In genomic region chr1:187032316-187032981, GRCh38 we compare ENCODE assay signal across 23 cellular contexts.
"Had no signal": no experiment of that assay in that cellular context is flagged by ENCODE, and none has a peak within 500 bp of the region (broad histone marks: within the 10 kb centered on the region; RNA-seq: fewer than 3 reads in every experiment).

No MANE protein-coding gene starts in this region.

- H3K27ac Mint-ChIP-seq: activated CD8-positive, alpha-beta memory T cell treated with anti-CD3 and anti-CD28 coated beads, Interleukin-2, amount 10 ng/mL, durations not matched to agents 7 days and 5 days; activated naive CD4-positive, alpha-beta T cell treated with anti-CD3 and anti-CD28 coated beads for 36 hours; activated naive CD8-positive, alpha-beta T cell treated with anti-CD3 and anti-CD28 coated beads, Interleukin-2, amount 50 U/mL, for 24 hours; activated T-helper 2 cell treated with anti-CD3 and anti-CD28 coated beads, Interferon-gamma antibody, Interleukin-2, Interleukin-4, amounts not matched to agents 10 μg/mL and 5 μg/mL and 100 μg/mL, durations not matched to agents 14 hours and 24 hours and 36 hours; memory B cell had no signal

- H3K4me1 Mint-ChIP-seq: activated CD8-positive, alpha-beta memory T cell treated with anti-CD3 and anti-CD28 coated beads, Interleukin-2, amount 10 ng/mL, durations not matched to agents 7 days and 5 days; activated naive CD8-positive, alpha-beta T cell treated with anti-CD3 and anti-CD28 coated beads, Interleukin-2, amount 50 U/mL, for 24 hours; memory B cell; naive thymus-derived CD8-positive, alpha-beta T cell had no signal

- H3K36me3 Mint-ChIP-seq: activated CD8-positive, alpha-beta memory T cell treated with anti-CD3 and anti-CD28 coated beads, Interleukin-2, amount 10 ng/mL, durations not matched to agents 7 days and 5 days; memory B cell had no signal

- ATAC-seq: activated CD8-positive, alpha-beta memory T cell treated with anti-CD3 and anti-CD28 coated beads, Interleukin-2, amount 10 ng/mL, durations not matched to agents 7 days and 5 days; activated naive CD8-positive, alpha-beta T cell treated with anti-CD3 and anti-CD28 coated beads, Interleukin-2, amount 50 U/mL, for 24 hours; naive thymus-derived CD8-positive, alpha-beta T cell; upper lobe of right lung had no signal

- H3K27me3 Mint-ChIP-seq: activated CD8-positive, alpha-beta memory T cell treated with anti-CD3 and anti-CD28 coated beads, Interleukin-2, amount 10 ng/mL, durations not matched to agents 7 days and 5 days; activated naive CD8-positive, alpha-beta T cell treated with anti-CD3 and anti-CD28 coated beads, Interleukin-2, amount 50 U/mL, for 24 hours; memory B cell had no signal

- DNase-seq: activated CD4-positive, alpha-beta T cell treated with anti-CD3 and anti-CD28 coated beads for 1 hour; activated CD4-positive, alpha-beta T cell treated with anti-CD3 and anti-CD28 coated beads, Interleukin-2, amount 50 U/mL, for 48 hours; activated CD8-positive, alpha-beta memory T cell treated with anti-CD3 and anti-CD28 coated beads, Interleukin-2, amount 10 ng/mL, durations not matched to agents 7 days and 5 days; activated naive CD4-positive, alpha-beta T cell treated with anti-CD3 and anti-CD28 coated beads for 36 hours; activated naive CD8-positive, alpha-beta T cell treated with anti-CD3 and anti-CD28 coated beads, Interleukin-2, amount 50 U/mL, for 24 hours; activated T-cell treated with anti-CD3 and anti-CD28 coated beads, Interleukin-2, amount 50 U/mL, for 1 hour; aorta; cerebellar nuclear complex; effector CD8-positive, alpha-beta T cell; esophagus squamous epithelium; glutamatergic neuron; hypothalamus; kidney; left ventricle myocardium inferior; naive thymus-derived CD8-positive, alpha-beta T cell; posterior cingulate gyrus; retina; stimulated activated CD4-positive, alpha-beta T cell treated with anti-CD3 and anti-CD28 coated beads, Interleukin-12 subunit alpha, Interleukin-12 subunit beta, amount 100 ng/mL, for 4 hours; stimulated activated CD4-positive, alpha-beta T cell treated with anti-CD3 and anti-CD28 coated beads, Interleukin-2, amount 100 ng/mL, for 24 hours; upper lobe of right lung had no signal

- H3K4me3 Mint-ChIP-seq: activated CD8-positive, alpha-beta memory T cell treated with anti-CD3 and anti-CD28 coated beads, Interleukin-2, amount 10 ng/mL, durations not matched to agents 7 days and 5 days; activated naive CD4-positive, alpha-beta T cell treated with anti-CD3 and anti-CD28 coated beads for 36 hours; activated naive CD8-positive, alpha-beta T cell treated with anti-CD3 and anti-CD28 coated beads, Interleukin-2, amount 50 U/mL, for 24 hours; memory B cell; naive thymus-derived CD8-positive, alpha-beta T cell had no signal

- FAIRE-seq: endothelial cell of umbilical vein, kidney had no signal

- H3K9me3 ChIP-seq: upper lobe of right lung had no signal
